Comparison of ENCODE assay signal across 8 cellular contexts in genomic region chr15:22838292-22839042, GRCh38. TPM values are rescaled to one million over a fixed set of nuclear protein-coding genes. Genes with fewer than 3 reads are reported as not detected.
DNase-seq lines count a peak whose midpoint lies in the region; ATAC-seq and TF ChIP-seq lines count a peak whose summit lies in the region.

Gene NIPA2, plus strand, starts transcription at chr15:22838666. Its CDS starts 13,066 bp downstream, at chr15:22851732.

- H3K27ac ChIP-seq in left ventricle myocardium inferior (replicated peaks), result peak within 1 kb of the TSS; percentile 94
- H3K27ac ChIP-seq in prostate gland, result peak within 1 kb of the TSS; percentile 91 to 92
- H3K27ac ChIP-seq in urinary bladder (ENCODE audit: low read depth), result peak within 1 kb of the TSS; percentile 92

- WGBS in prostate gland, result under 1% methylated on average over 50 of the region's 83 CpGs
- WGBS in urinary bladder, result under 1% methylated on average over 83 of the region's 83 CpGs

- H3K27me3 ChIP-seq in left ventricle myocardium inferior (ENCODE audit: low read depth) (no peaks in the 10 kb centered on the region), prostate gland (replicated peaks; ENCODE audit: insufficient read depth) (no peaks in the 10 kb centered on the region)

- H3K4me3 ChIP-seq in left ventricle myocardium inferior, result peak within 1 kb of the TSS; percentile 84
- H3K4me3 ChIP-seq in prostate gland, result peak within 1 kb of the TSS; percentile 75 to 85
- H3K4me3 ChIP-seq in urinary bladder (ENCODE audit: low read depth, low read length), result peak within 1 kb of the TSS; percentile 51

- peak within 1 kb of the TSS; percentile 92 for H3K4me3 Mint-ChIP-seq in T-helper 17 cell

- no peaks in the 10 kb centered on the region for H3K27me3 Mint-ChIP-seq in T-helper 17 cell

- DNase-seq in NCI-H1694 treated with DMSO at 0.1 percent for 48 hours (lab: John Stamatoyannopoulos, UW), result peak; percentile 74
- DNase-seq in T-helper 17 cell, result peak; percentile 98 to 99 (median 99)
- DNase-seq in amygdala (lab: John Stamatoyannopoulos, UW), result peak; percentile 65 to 99 (median 95)
- DNase-seq in left ventricle myocardium inferior, result peak; percentile 98
- peak; percentile 97 for DNase-seq in prostate gland (ENCODE audit: low spot score)

- intact Hi-C loops in left ventricle myocardium inferior (cut with micrococcal nuclease), result no loop called here
- intact Hi-C loops in prostate gland (cut with DNase I), result loop anchor here (2.0 kb wide), 1 partner anchor 52 kb away; the partner anchor contains the start of gene NIPA1

- ATAC-seq in HG02885 (IDR thresholded peaks at IDR 0.05; ENCODE audit: poor library complexity, unreplicated experiment) (peak; percentile 79), T-helper 17 cell (peak; percentile 96)

- peaks cover 25% of the 10 kb centered on the region for H3K4me1 Mint-ChIP-seq in T-helper 17 cell

- H3K27ac Mint-ChIP-seq in T-helper 17 cell, result peak within 1 kb of the TSS; percentile 93

- H3K9me3 ChIP-seq in T-helper 17 cell (ENCODE audit: control insufficient read depth, low read length, poor library complexity, severe bottlenecking), result no peaks in the 10 kb centered on the region
- no peaks in the 10 kb centered on the region for H3K9me3 ChIP-seq in left ventricle myocardium inferior (replicated peaks)
- no peaks in the 10 kb centered on the region for H3K9me3 ChIP-seq in prostate gland

- H3K36me3 ChIP-seq in left ventricle myocardium inferior (peaks cover 14% of the 10 kb centered on the region), prostate gland (no peaks in the 10 kb centered on the region), urinary bladder (ENCODE audit: insufficient read depth) (no peaks in the 10 kb centered on the region)

- TF ChIP-seq CTCF in left ventricle myocardium inferior (IDR thresholded peaks at IDR 0.05; ENCODE audit: borderline replicate concordance), result no peak
- peak in 3 of 4 experiments; percentile 10 to 34 (median 26) for TF ChIP-seq CTCF in prostate gland (IDR thresholded peaks at IDR 0.05)

- peak; percentile 90 for TF ChIP-seq POLR2A in GM15510 (IDR thresholded peaks at IDR 0.05; ENCODE audit: borderline replicate concordance, extremely low read depth, insufficient read length)
- peak; percentile 81 for TF ChIP-seq POLR2A in prostate gland (IDR thresholded peaks at IDR 0.05)

- peaks cover 4% of the 10 kb centered on the region for H3K36me3 Mint-ChIP-seq in T-helper 17 cell (ENCODE audit: low read depth)

- peaks cover 32% of the 10 kb centered on the region for H3K4me1 ChIP-seq in left ventricle myocardium inferior
- H3K4me1 ChIP-seq in prostate gland (replicated peaks), result no peaks in the 10 kb centered on the region
- H3K4me1 ChIP-seq in urinary bladder (ENCODE audit: insufficient read depth), result no peaks in the 10 kb centered on the region

RNA-seq across cellular contexts. Expression of gene NIPA2, which starts in this region (rescaled TPM):
- 10 to 100 TPM; 32.0 to 34.5 TPM for total RNA-seq in T-helper 17 cell
- total RNA-seq in left ventricle myocardium inferior, result 21.4 TPM
- total RNA-seq in prostate gland, result 10 to 100 TPM; 34.9 to 43.6 TPM
- total RNA-seq in urinary bladder, result 47.6 TPM
- polyA plus RNA-seq in urinary bladder, result 32.5 TPM

Comparison
In these comparisons a context has a peak if more than half of its experiments do, and no peak if none do; other contexts are left out.
1. Peak in every context shown above with its lines: DNase-seq, ATAC-seq, H3K4me3 ChIP-seq and H3K27ac ChIP-seq.